ENCODE assay signal across 8 cellular contexts in the genomic region with DNA sequence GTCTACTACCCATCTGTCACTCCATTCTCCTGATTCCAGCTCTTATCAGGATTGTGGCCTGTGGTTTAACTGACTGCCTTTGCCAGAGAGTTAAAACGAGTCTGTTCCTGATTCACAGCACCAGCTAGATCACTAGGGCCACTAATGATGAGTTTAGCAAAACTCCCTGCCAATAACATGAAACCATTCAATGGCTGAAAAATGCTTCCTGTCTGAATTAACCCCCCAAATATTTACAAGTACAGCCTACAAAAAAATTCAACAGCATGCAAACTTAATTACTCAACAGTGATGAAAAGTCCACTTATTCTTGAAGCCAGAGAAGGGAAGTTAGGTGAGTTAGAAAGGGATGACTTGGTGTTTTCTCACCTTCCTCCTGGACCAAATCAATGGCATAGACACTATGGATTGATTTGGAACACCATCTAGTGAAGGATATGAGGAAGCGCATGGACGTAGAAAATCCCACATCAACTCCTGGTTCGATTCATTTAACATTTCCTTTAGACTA.
DNase-seq lines count a peak whose midpoint lies in the region; ATAC-seq lines count a peak whose summit lies in the region.

No MANE protein-coding gene starts in this region.

- in situ Hi-C loops in Caki2 (cut with HindIII; ENCODE audit: low pct_unique_long_range_greater_than_20kb, low sequenced_read_pairs), result no loop called here

- DNase-seq in Caki2 (ENCODE audit: low read depth) (peak; percentile 49), NCI-H146 (lab: John Stamatoyannopoulos, UW) (peak; percentile 53), dermis blood vessel endothelial cell (peak; percentile 80), myocyte (ENCODE audit: low read depth) (peak; percentile 59), NCI-H2107 treated with DMSO at 0.1 percent for 48 hours (lab: John Stamatoyannopoulos, UW; ENCODE audit: unreplicated experiment) (no peak)
- DNase-seq in activated CD4-positive, alpha-beta T cell treated with anti-CD3 and anti-CD28 coated beads for 1 hour, result no peak

- ATAC-seq in GM21528 (IDR thresholded peaks at IDR 0.05; ENCODE audit: low FRiP score, unreplicated experiment) (no peak), HG03045 (IDR thresholded peaks at IDR 0.05; ENCODE audit: unreplicated experiment) (no peak)

Comparison
In these comparisons a context has a peak if more than half of its experiments do, and no peak if none do; other contexts are left out.
1. DNase-seq: peak in Caki2 (single experiment), NCI-H146 (single experiment), dermis blood vessel endothelial cell (single experiment) and myocyte (single experiment); none in activated CD4-positive, alpha-beta T cell treated with anti-CD3 and anti-CD28 coated beads for 1 hour (single experiment) and NCI-H2107 treated with DMSO at 0.1 percent for 48 hours (single experiment).